In the genomic region with DNA sequence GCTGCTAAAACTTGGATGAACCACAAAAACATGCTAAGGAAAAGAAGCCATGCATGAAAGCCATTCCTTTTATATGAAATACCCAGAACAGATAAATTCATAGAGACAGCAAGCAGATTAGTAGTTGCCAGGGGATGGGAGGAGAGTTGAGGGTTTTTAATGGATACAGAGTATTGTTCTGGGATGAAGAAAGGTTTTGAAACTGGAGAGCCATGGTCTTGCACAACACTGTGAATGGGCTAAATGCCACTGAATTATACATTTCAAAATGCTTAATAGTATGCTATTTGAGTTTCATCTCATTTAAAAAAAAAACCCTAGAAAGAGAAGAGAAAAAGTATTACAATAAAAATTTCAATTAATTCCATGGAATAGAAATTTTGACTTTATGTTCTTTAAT, we compare ENCODE assay signal across 25 cellular contexts.
A peak's percentile ranks its signal among the peaks of the same experiment; 100 is the strongest.
DNase-seq lines count a peak whose midpoint lies in the region; ATAC-seq and FAIRE-seq lines count a peak whose summit lies in the region.
"Had no signal": no experiment of that assay in that cellular context is flagged by ENCODE, and none has a peak within 500 bp of the region (broad histone marks: within the 10 kb centered on the region; RNA-seq: fewer than 3 reads in every experiment).

No MANE protein-coding gene starts in this region.

- H3K27me3 ChIP-seq in adipocyte (replicated peaks; ENCODE audit: control insufficient read depth, insufficient read depth, low read length), result no peaks in the 10 kb centered on the region
- H3K27me3 ChIP-seq: ascending aorta, gastroesophageal sphincter had no signal

- no peaks in the 10 kb centered on the region for H3K36me3 ChIP-seq in adipocyte (ENCODE audit: control insufficient read depth, insufficient read depth, low read length, severe bottlenecking)
- H3K36me3 ChIP-seq: ascending aorta, gastroesophageal sphincter, thoracic aorta had no signal

- no peaks in the 10 kb centered on the region for H3K9me3 ChIP-seq in adipocyte (ENCODE audit: control insufficient read depth, low read length)
- H3K9me3 ChIP-seq: ascending aorta, gastroesophageal sphincter, psoas muscle, thoracic aorta had no signal

- H3K4me1 ChIP-seq in adipocyte (ENCODE audit: control insufficient read depth, insufficient read depth, low read length), result peaks cover 11% of the 10 kb centered on the region
- H3K4me1 ChIP-seq: ascending aorta, gastroesophageal sphincter, psoas muscle had no signal

- no peak overlapping the region for H3K4me3 ChIP-seq in adipocyte (ENCODE audit: low read length)
- H3K4me3 ChIP-seq: ascending aorta, gastroesophageal sphincter, psoas muscle, thoracic aorta had no signal

- no peak overlapping the region for H3K9ac ChIP-seq in adipocyte (ENCODE audit: low read length)

- no peak for FAIRE-seq in HTR-8/SVneo (lab: Jason Lieb, UNC)
- FAIRE-seq: endothelial cell of umbilical vein had no signal

- ATAC-seq in GM19395 (IDR thresholded peaks at IDR 0.05; ENCODE audit: unreplicated experiment), result no peak
- ATAC-seq: activated CD8-positive, alpha-beta T cell treated with anti-CD3 and anti-CD28 coated beads, Interleukin-2, amount 10 ng/mL, durations not matched to agents 7 days and 5 days; CD8-positive, alpha-beta T cell; gastroesophageal sphincter; naive thymus-derived CD8-positive, alpha-beta T cell; psoas muscle; T-helper 17 cell had no signal

- DNase-seq in NCI-H2107 treated with DMSO at 0.1 percent for 48 hours (lab: John Stamatoyannopoulos, UW; ENCODE audit: unreplicated experiment), result peak; percentile 56
- DNase-seq in NCI-H2107 (lab: John Stamatoyannopoulos, UW), result no peak
- peak; percentile 90 for DNase-seq in adipocyte (ENCODE audit: low read depth)
- peak; percentile 90 for DNase-seq in fibroblast of peridontal ligament (ENCODE audit: extremely low read depth)
- peak; percentile 60 for DNase-seq in stromal cell of bone marrow (ENCODE audit: low read depth)
- DNase-seq in HTR-8/SVneo (ENCODE audit: insufficient read length, low spot score), result no peak
- DNase-seq in hepatic stellate cell (ENCODE audit: low spot score), result no peak
- DNase-seq: activated CD8-positive, alpha-beta T cell treated with anti-CD3 and anti-CD28 coated beads, Interleukin-2, amount 10 ng/mL, durations not matched to agents 7 days and 5 days; CD8-positive, alpha-beta T cell; DMS 273 treated with DMSO at 0.1 percent for 48 hours; H7; hippocampal formation; midbrain; naive thymus-derived CD8-positive, alpha-beta T cell; NCI-H1092 treated with DMSO at 0.1 percent for 48 hours; NCI-H446 treated with DMSO at 0.1 percent for 48 hours; nucleus accumbens; psoas muscle; stimulated activated naive CD4-positive, alpha-beta T cell treated with Interleukin-2 at 50 U/mL for 16 hours; T-helper 17 cell had no signal

Comparison
In these comparisons a context has a peak if more than half of its experiments do, and no peak if none do; other contexts are left out.
1. DNase-seq: peak in NCI-H2107 treated with DMSO at 0.1 percent for 48 hours (single experiment), adipocyte (single experiment), fibroblast of peridontal ligament (single experiment) and stromal cell of bone marrow (single experiment); none in NCI-H2107 (single experiment), HTR-8/SVneo (single experiment) and hepatic stellate cell (single experiment).